29 cellular contexts compared by ENCODE assay signal in the genomic region with DNA sequence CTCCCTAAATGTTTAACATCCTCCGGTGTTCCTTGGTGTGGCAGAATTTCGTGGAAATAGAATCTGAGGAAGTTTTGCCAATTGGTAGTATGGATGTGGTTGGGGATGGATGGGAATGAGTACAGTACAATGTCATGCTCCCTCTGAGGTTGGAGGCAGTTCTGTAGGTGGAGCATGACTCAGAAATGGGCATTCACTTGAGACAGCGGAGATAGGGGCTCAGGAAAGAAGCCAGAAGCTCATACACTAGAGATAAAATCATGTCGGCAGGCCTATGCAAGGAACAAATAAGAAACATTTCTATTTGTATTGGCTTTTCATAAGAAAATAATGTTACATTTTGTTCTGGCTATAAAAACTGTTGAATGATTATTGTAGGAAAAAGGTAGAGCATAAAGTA.
"Had no signal": no experiment of that assay in that cellular context is flagged by ENCODE, and none has a peak within 500 bp of the region (broad histone marks: within the 10 kb centered on the region; RNA-seq: fewer than 3 reads in every experiment).

No MANE protein-coding gene starts in this region.

- H3K27ac Mint-ChIP-seq: activated CD4-positive, alpha-beta T cell treated with anti-CD3 and anti-CD28 coated beads for 36 hours; activated CD8-positive, alpha-beta memory T cell treated with anti-CD3 and anti-CD28 coated beads, Interleukin-2, amount 10 ng/mL, durations not matched to agents 7 days and 5 days; activated CD8-positive, alpha-beta T cell treated with anti-CD3 and anti-CD28 coated beads, Interleukin-2, amount 10 ng/mL, durations not matched to agents 7 days and 5 days; activated naive CD8-positive, alpha-beta T cell; brain; endodermal cell; stimulated activated effector memory CD8-positive, alpha-beta T cell treated with anti-CD3 and anti-CD28 coated beads, Interleukin-12 subunit alpha, Interleukin-12 subunit beta, amount 100 ng/mL, for 72 hours; stimulated activated naive CD8-positive, alpha-beta T cell treated with anti-CD3 and anti-CD28 coated beads, Interleukin-15, amount 100 ng/mL, for 72 hours; T-helper 2 cell treated with Interferon-gamma antibody and Interleukin-4, amounts not matched to agents 5 μg/mL and 100 μg/mL, for 36 hours had no signal

- H3K27me3 Mint-ChIP-seq: activated naive CD8-positive, alpha-beta T cell had no signal

- DNase-seq: activated CD4-positive, alpha-beta T cell treated with anti-CD3 and anti-CD28 coated beads for 36 hours; activated CD4-positive, CD25-positive, alpha-beta regulatory T cell; activated CD8-positive, alpha-beta memory T cell treated with anti-CD3 and anti-CD28 coated beads, Interleukin-2, amount 10 ng/mL, durations not matched to agents 7 days and 5 days; activated CD8-positive, alpha-beta T cell treated with anti-CD3 and anti-CD28 coated beads, Interleukin-2, amount 10 ng/mL, durations not matched to agents 7 days and 5 days; activated effector memory CD4-positive, alpha-beta T cell treated with Interleukin-2 at 50 U/mL for 16 hours; activated naive CD4-positive, alpha-beta T cell treated with Interleukin-2 at 50 U/mL for 16 hours; activated T-cell treated with anti-CD3 and anti-CD28 coated beads for 4 hours; aorta; endodermal cell; gastrocnemius medialis; glutamatergic neuron; islet precursor cell; left ventricle myocardium inferior; posterior cingulate gyrus; right cardiac atrium; stimulated activated CD4-positive, alpha-beta T cell treated with anti-CD3 and anti-CD28 coated beads, Interleukin-12 subunit alpha, Interleukin-12 subunit beta, amount 100 ng/mL, for 4 hours; stimulated activated CD4-positive, alpha-beta T cell treated with anti-CD3 and anti-CD28 coated beads, Interleukin-4, amount 100 ng/mL, for 1 hour; stimulated activated naive CD8-positive, alpha-beta T cell treated with anti-CD3 and anti-CD28 coated beads, Interleukin-15, amount 100 ng/mL, for 72 hours; substantia nigra; T-helper 1 cell; tibial artery; upper lobe of right lung had no signal

- H3K4me3 Mint-ChIP-seq: activated CD4-positive, alpha-beta T cell treated with anti-CD3 and anti-CD28 coated beads for 36 hours; activated CD8-positive, alpha-beta memory T cell treated with anti-CD3 and anti-CD28 coated beads, Interleukin-2, amount 10 ng/mL, durations not matched to agents 7 days and 5 days; activated CD8-positive, alpha-beta T cell treated with anti-CD3 and anti-CD28 coated beads, Interleukin-2, amount 10 ng/mL, durations not matched to agents 7 days and 5 days; activated naive CD8-positive, alpha-beta T cell; brain; endodermal cell; nephron; stimulated activated effector memory CD8-positive, alpha-beta T cell treated with anti-CD3 and anti-CD28 coated beads, Interleukin-12 subunit alpha, Interleukin-12 subunit beta, amount 100 ng/mL, for 72 hours; stimulated activated naive CD8-positive, alpha-beta T cell treated with anti-CD3 and anti-CD28 coated beads, Interleukin-15, amount 100 ng/mL, for 72 hours; T-helper 2 cell treated with Interferon-gamma antibody and Interleukin-4, amounts not matched to agents 5 μg/mL and 100 μg/mL, for 36 hours had no signal

- H3K4me1 Mint-ChIP-seq: activated CD4-positive, alpha-beta T cell treated with anti-CD3 and anti-CD28 coated beads for 36 hours; activated CD8-positive, alpha-beta memory T cell treated with anti-CD3 and anti-CD28 coated beads, Interleukin-2, amount 10 ng/mL, durations not matched to agents 7 days and 5 days; brain; endodermal cell; nephron; stimulated activated effector memory CD8-positive, alpha-beta T cell treated with anti-CD3 and anti-CD28 coated beads, Interleukin-12 subunit alpha, Interleukin-12 subunit beta, amount 100 ng/mL, for 72 hours; stimulated activated naive CD8-positive, alpha-beta T cell treated with anti-CD3 and anti-CD28 coated beads, Interleukin-15, amount 100 ng/mL, for 72 hours had no signal

- H3K9me3 Mint-ChIP-seq: stimulated activated effector memory CD8-positive, alpha-beta T cell treated with anti-CD3 and anti-CD28 coated beads, Interleukin-12 subunit alpha, Interleukin-12 subunit beta, amount 100 ng/mL, for 72 hours; T-helper 2 cell treated with Interferon-gamma antibody and Interleukin-4, amounts not matched to agents 5 μg/mL and 100 μg/mL, for 36 hours had no signal

- ATAC-seq: activated CD4-positive, alpha-beta T cell treated with anti-CD3 and anti-CD28 coated beads for 36 hours; activated CD8-positive, alpha-beta memory T cell treated with anti-CD3 and anti-CD28 coated beads, Interleukin-2, amount 10 ng/mL, durations not matched to agents 7 days and 5 days; activated CD8-positive, alpha-beta T cell treated with anti-CD3 and anti-CD28 coated beads, Interleukin-2, amount 10 ng/mL, durations not matched to agents 7 days and 5 days; esophagus mucosa; gastrocnemius medialis; right cardiac atrium; stimulated activated effector memory CD8-positive, alpha-beta T cell treated with anti-CD3 and anti-CD28 coated beads, Interleukin-12 subunit alpha, Interleukin-12 subunit beta, amount 100 ng/mL, for 72 hours; stimulated activated naive CD8-positive, alpha-beta T cell treated with anti-CD3 and anti-CD28 coated beads, Interleukin-15, amount 100 ng/mL, for 72 hours; upper lobe of right lung had no signal

- H3K4me3 ChIP-seq: gastrocnemius medialis, left ventricle myocardium inferior, lung, tibial artery, upper lobe of right lung had no signal

- H3K36me3 Mint-ChIP-seq: activated CD8-positive, alpha-beta memory T cell treated with anti-CD3 and anti-CD28 coated beads, Interleukin-2, amount 10 ng/mL, durations not matched to agents 7 days and 5 days; brain; stimulated activated effector memory CD8-positive, alpha-beta T cell treated with anti-CD3 and anti-CD28 coated beads, Interleukin-12 subunit alpha, Interleukin-12 subunit beta, amount 100 ng/mL, for 72 hours had no signal
